Comparison of ENCODE assay signal across 18 cellular contexts in the genomic region with DNA sequence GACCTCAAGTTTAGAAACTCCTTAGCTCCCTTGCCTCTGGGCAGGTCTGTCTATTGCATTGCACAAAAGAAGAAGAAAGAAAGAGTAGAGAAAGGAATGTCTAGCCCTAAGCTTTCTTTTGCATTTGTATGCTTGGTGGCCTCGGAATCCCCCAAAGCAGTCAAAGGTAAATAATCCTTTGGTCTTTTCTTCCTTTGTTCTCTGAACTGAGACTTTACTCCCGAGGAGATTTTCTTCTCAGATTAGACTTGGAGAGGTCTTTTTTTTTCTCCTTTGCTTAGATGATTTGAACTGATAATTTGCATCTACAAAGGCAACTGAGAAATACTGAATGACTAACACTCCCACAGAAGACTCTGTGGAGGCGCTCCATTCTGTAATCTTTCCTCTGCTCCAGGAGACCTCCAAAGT.
A peak's percentile ranks its signal among the peaks of the same experiment; 100 is the strongest.
DNase-seq lines count a peak whose midpoint lies in the region; ATAC-seq and TF ChIP-seq lines count a peak whose summit lies in the region.
"Had no signal": no experiment of that assay in that cellular context is flagged by ENCODE, and none has a peak within 500 bp of the region (broad histone marks: within the 10 kb centered on the region; RNA-seq: fewer than 3 reads in every experiment).

No MANE protein-coding gene starts in this region.

- peak overlapping the region; percentile 3 for H3K27ac Mint-ChIP-seq in activated CD8-positive, alpha-beta T cell treated with anti-CD3 and anti-CD28 coated beads, Interleukin-2, amount 10 ng/mL, durations not matched to agents 7 days and 5 days
- H3K27ac Mint-ChIP-seq in activated CD8-positive, alpha-beta T cell treated with anti-CD3 and anti-CD28 coated beads for 36 hours, result no peak overlapping the region
- peak overlapping the region; percentile 67 to 91 (median 82) for H3K27ac Mint-ChIP-seq in brain
- H3K27ac Mint-ChIP-seq: activated CD4-positive, alpha-beta memory T cell treated with anti-CD3 and anti-CD28 coated beads for 36 hours; activated T-helper 1 cell treated with anti-CD3 and anti-CD28 coated beads, Interleukin-12 subunit alpha, Interleukin-12 subunit beta, Interleukin-2, Interleukin-4 antibody, amounts not matched to agents 30 ng/mL and 10 ng/mL and 1 ng/mL, durations not matched to agents 14 hours and 24 hours and 36 hours; B cell; stimulated activated memory B cell treated with anti-CD40 and anti-IgM and Interleukin-4, amounts not matched to agents 10 μg/mL and 1 μg/mL and 100 μg/mL, for 72 hours had no signal

- H3K36me3 Mint-ChIP-seq in activated CD8-positive, alpha-beta T cell treated with anti-CD3 and anti-CD28 coated beads, Interleukin-2, amount 10 ng/mL, durations not matched to agents 7 days and 5 days (ENCODE audit: low read depth), result peaks cover 10% of the 10 kb centered on the region
- peaks cover 8% of the 10 kb centered on the region for H3K36me3 Mint-ChIP-seq in activated CD8-positive, alpha-beta T cell treated with anti-CD3 and anti-CD28 coated beads for 36 hours (ENCODE audit: low read depth)
- H3K36me3 Mint-ChIP-seq in brain, result peaks cover 18% of the 10 kb centered on the region
- H3K36me3 Mint-ChIP-seq: stimulated activated memory B cell treated with anti-CD40 and anti-IgM and Interleukin-4, amounts not matched to agents 10 μg/mL and 1 μg/mL and 100 μg/mL, for 72 hours had no signal

- intact Hi-C loops in activated CD8-positive, alpha-beta T cell treated with anti-CD3 and anti-CD28 coated beads for 36 hours (cut with micrococcal nuclease), result loop anchor here (10.0 kb wide), 1 partner anchor 695 kb away; no protein-coding TSS in a partner anchor
- intact Hi-C loops in gastrocnemius medialis (cut with DNase I; ENCODE audit: low total_unique reads), result no loop called here

- no peaks in the 10 kb centered on the region for H3K36me3 ChIP-seq in gastrocnemius medialis
- H3K36me3 ChIP-seq: spleen, transverse colon had no signal

- no peak overlapping the region for H3K4me3 Mint-ChIP-seq in activated CD8-positive, alpha-beta T cell treated with anti-CD3 and anti-CD28 coated beads, Interleukin-2, amount 10 ng/mL, durations not matched to agents 7 days and 5 days
- no peak overlapping the region for H3K4me3 Mint-ChIP-seq in activated CD8-positive, alpha-beta T cell treated with anti-CD3 and anti-CD28 coated beads for 36 hours
- H3K4me3 Mint-ChIP-seq in brain, result peak overlapping the region in 4 of 5 experiments; percentile 33 to 60 (median 43)
- H3K4me3 Mint-ChIP-seq: activated CD4-positive, alpha-beta memory T cell treated with anti-CD3 and anti-CD28 coated beads for 36 hours; activated T-helper 1 cell treated with anti-CD3 and anti-CD28 coated beads, Interleukin-12 subunit alpha, Interleukin-12 subunit beta, Interleukin-2, Interleukin-4 antibody, amounts not matched to agents 30 ng/mL and 10 ng/mL and 1 ng/mL, durations not matched to agents 14 hours and 24 hours and 36 hours; B cell; stimulated activated memory B cell treated with anti-CD40 and anti-IgM and Interleukin-4, amounts not matched to agents 10 μg/mL and 1 μg/mL and 100 μg/mL, for 72 hours had no signal

- peaks cover 0 to 1% (median 0%) of the 10 kb centered on the region in 3 donors for H3K9me3 ChIP-seq in gastrocnemius medialis

- H3K4me3 ChIP-seq in retinal pigment epithelial cell (ENCODE audit: low read length), result no peak overlapping the region
- H3K4me3 ChIP-seq in gastrocnemius medialis, result no peak overlapping the region
- H3K4me3 ChIP-seq: spleen, transverse colon had no signal

- peaks cover 7% of the 10 kb centered on the region for H3K9me3 Mint-ChIP-seq in activated CD8-positive, alpha-beta T cell treated with anti-CD3 and anti-CD28 coated beads, Interleukin-2, amount 10 ng/mL, durations not matched to agents 7 days and 5 days (ENCODE audit: insufficient read depth)
- peaks cover 16% of the 10 kb centered on the region for H3K9me3 Mint-ChIP-seq in activated CD8-positive, alpha-beta T cell treated with anti-CD3 and anti-CD28 coated beads for 36 hours
- peaks cover 20 to 45% (median 29%) of the 10 kb centered on the region in 5 experiments for H3K9me3 Mint-ChIP-seq in brain

- in situ Hi-C loops in gastrocnemius medialis (cut with MboI; ENCODE audit: low sequenced_read_pairs in 4 of 4), result loop anchor here in 1 of 4 donors (25.0 kb wide), 1 partner anchor 568 kb away; no protein-coding TSS in a partner anchor

- POLR2A ChIA-PET in activated CD8-positive, alpha-beta T cell treated with anti-CD3 and anti-CD28 coated beads, Interleukin-2, amount 10 ng/mL, durations not matched to agents 7 days and 5 days (lab: Charles Lee), result no interaction called here
- POLR2A ChIA-PET in activated CD8-positive, alpha-beta T cell treated with anti-CD3 and anti-CD28 coated beads for 36 hours (lab: Charles Lee), result no interaction called here

- no peaks in the 10 kb centered on the region for H3K27me3 ChIP-seq in gastrocnemius medialis
- H3K27me3 ChIP-seq: spleen, transverse colon had no signal

- H3K27ac ChIP-seq in gastrocnemius medialis, result no peak overlapping the region
- H3K27ac ChIP-seq: 22Rv1, HL-60, spleen, transverse colon had no signal

- no peaks in the 10 kb centered on the region for H3K4me1 ChIP-seq in gastrocnemius medialis
- H3K4me1 ChIP-seq: spleen, transverse colon had no signal

- DNase-seq in activated CD8-positive, alpha-beta T cell treated with anti-CD3 and anti-CD28 coated beads, Interleukin-2, amount 10 ng/mL, durations not matched to agents 7 days and 5 days, result no peak
- no peak for DNase-seq in activated CD8-positive, alpha-beta T cell treated with anti-CD3 and anti-CD28 coated beads for 36 hours
- peak; percentile 77 for DNase-seq in islet precursor cell
- peak; percentile 24 for DNase-seq in retinal pigment epithelial cell (ENCODE audit: low read depth)
- DNase-seq in activated CD4-positive, alpha-beta T cell treated with anti-CD3 and anti-CD28 coated beads, Interleukin-2, amount 50 U/mL, for 48 hours, result no peak
- no peak for DNase-seq in gastrocnemius medialis
- DNase-seq: activated CD4-positive, alpha-beta memory T cell treated with anti-CD3 and anti-CD28 coated beads for 36 hours; NCI-H1436; posterior cingulate gyrus; spleen; transverse colon had no signal

- TF ChIP-seq POLR2A in gastrocnemius medialis (IDR thresholded peaks at IDR 0.05), result no peak

- peaks cover 38% of the 10 kb centered on the region for H3K4me1 Mint-ChIP-seq in activated CD8-positive, alpha-beta T cell treated with anti-CD3 and anti-CD28 coated beads, Interleukin-2, amount 10 ng/mL, durations not matched to agents 7 days and 5 days (ENCODE audit: low read depth)
- H3K4me1 Mint-ChIP-seq in activated CD8-positive, alpha-beta T cell treated with anti-CD3 and anti-CD28 coated beads for 36 hours (ENCODE audit: low read depth), result peaks cover 17% of the 10 kb centered on the region
- H3K4me1 Mint-ChIP-seq in brain, result peaks cover 49% of the 10 kb centered on the region
- H3K4me1 Mint-ChIP-seq: B cell; stimulated activated memory B cell treated with anti-CD40 and anti-IgM and Interleukin-4, amounts not matched to agents 10 μg/mL and 1 μg/mL and 100 μg/mL, for 72 hours had no signal

- TF ChIP-seq CTCF in activated CD8-positive, alpha-beta T cell treated with anti-CD3 and anti-CD28 coated beads for 36 hours (IDR thresholded peaks at IDR 0.05), result no peak
- TF ChIP-seq CTCF in brain (conservative IDR thresholded peaks at IDR 0.05) (no peak), retinal pigment epithelial cell (conservative IDR thresholded peaks at IDR 0.05; ENCODE audit: low read depth, low read length) (no peak), gastrocnemius medialis (IDR thresholded peaks at IDR 0.05 in 4 of 5, conservative IDR thresholded peaks at IDR 0.05 in 1 of 5) (no peak)

- no peak for ATAC-seq in activated CD8-positive, alpha-beta T cell treated with anti-CD3 and anti-CD28 coated beads, Interleukin-2, amount 10 ng/mL, durations not matched to agents 7 days and 5 days
- ATAC-seq in activated CD8-positive, alpha-beta T cell treated with anti-CD3 and anti-CD28 coated beads for 36 hours, result no peak
- ATAC-seq in gastrocnemius medialis, result no peak
- ATAC-seq in GM19351 (IDR thresholded peaks at IDR 0.05; ENCODE audit: unreplicated experiment), result no peak
- ATAC-seq: stimulated activated memory B cell treated with anti-CD40 and anti-IgM and Interleukin-4, amounts not matched to agents 10 μg/mL and 1 μg/mL and 100 μg/mL, for 72 hours had no signal

- H3K27me3 Mint-ChIP-seq in activated CD8-positive, alpha-beta T cell treated with anti-CD3 and anti-CD28 coated beads, Interleukin-2, amount 10 ng/mL, durations not matched to agents 7 days and 5 days (ENCODE audit: low read depth), result peaks cover 3% of the 10 kb centered on the region
- H3K27me3 Mint-ChIP-seq in activated CD8-positive, alpha-beta T cell treated with anti-CD3 and anti-CD28 coated beads for 36 hours, result peaks cover 15% of the 10 kb centered on the region
- H3K27me3 Mint-ChIP-seq in brain, result no peaks in the 10 kb centered on the region

- CTCF ChIA-PET in activated CD8-positive, alpha-beta T cell treated with anti-CD3 and anti-CD28 coated beads, Interleukin-2, amount 10 ng/mL, durations not matched to agents 7 days and 5 days (lab: Charles Lee), result no interaction called here
- CTCF ChIA-PET in activated CD8-positive, alpha-beta T cell treated with anti-CD3 and anti-CD28 coated beads for 36 hours (lab: Charles Lee), result no interaction called here

Comparison
In these comparisons a context has a peak if more than half of its experiments do, and no peak if none do; other contexts are left out.
1. DNase-seq: peak in islet precursor cell (single experiment) and retinal pigment epithelial cell (single experiment); none in activated CD8-positive, alpha-beta T cell treated with anti-CD3 and anti-CD28 coated beads, Interleukin-2, amount 10 ng/mL, durations not matched to agents 7 days and 5 days (single experiment), activated CD8-positive, alpha-beta T cell treated with anti-CD3 and anti-CD28 coated beads for 36 hours (single experiment), activated CD4-positive, alpha-beta T cell treated with anti-CD3 and anti-CD28 coated beads, Interleukin-2, amount 50 U/mL, for 48 hours (0 of 2) and gastrocnemius medialis (0 of 2).
2. H3K4me3 Mint-ChIP-seq: peak in brain (4 of 5); none in activated CD8-positive, alpha-beta T cell treated with anti-CD3 and anti-CD28 coated beads, Interleukin-2, amount 10 ng/mL, durations not matched to agents 7 days and 5 days (single experiment) and activated CD8-positive, alpha-beta T cell treated with anti-CD3 and anti-CD28 coated beads for 36 hours (single experiment).